In genomic region chr5:140162781-140163180, GRCh38 we compare ENCODE assay signal across 16 cellular contexts. TPM values are rescaled to one million over a fixed set of nuclear protein-coding genes. Genes with fewer than 3 reads are reported as not detected.
DNase-seq lines count a peak whose midpoint lies in the region; ATAC-seq and TF ChIP-seq lines count a peak whose summit lies in the region.
"Had no signal": no experiment of that assay in that cellular context is flagged by ENCODE, and none has a peak within 500 bp of the region (broad histone marks: within the 10 kb centered on the region; RNA-seq: fewer than 3 reads in every experiment).

No MANE protein-coding gene starts in this region.

- H3K27ac ChIP-seq in IMR-90 (ENCODE audit: insufficient read depth, low read length): no peak overlapping the region
- no peak overlapping the region for H3K27ac ChIP-seq in SJCRH30

- H4K8ac ChIP-seq in IMR-90 (ENCODE audit: low read depth in 2 of 2, low read length in 2 of 2): no peak overlapping the region

- TF ChIP-seq POLR2A in IMR-90 (IDR thresholded peaks at IDR 0.05; ENCODE audit: low read depth, low read length): no peak

- TF ChIP-seq CTCF in IMR-90 (conservative IDR thresholded peaks at IDR 0.05; ENCODE audit: low read depth, low read length): no peak
- TF ChIP-seq CTCF in chondrocyte (IDR thresholded peaks at IDR 0.05): no peak

- no peak overlapping the region for H4K91ac ChIP-seq in IMR-90 (ENCODE audit: insufficient read depth, low read depth, low read length)

- no TSS peak for BruUV-seq in IMR-90 (replicated peaks; lab: Mats Ljungman, UMichigan)

- no peak overlapping the region for H2BK20ac ChIP-seq in IMR-90 (ENCODE audit: low read depth, low read length)

- dilution Hi-C loops in IMR-90 (cut with HindIII; ENCODE audit: low sequenced_read_pairs, unreplicated experiment): no loop called here

- H3K4me1 Mint-ChIP-seq in chondrocyte (ENCODE audit: low read depth): no peaks in the 10 kb centered on the region
- no peaks in the 10 kb centered on the region for H3K4me1 Mint-ChIP-seq in activated CD4-positive, alpha-beta T cell treated with anti-CD3 and anti-CD28 coated beads, Interleukin-2, amount 10 ng/mL, durations not matched to agents 7 days and 5 days
- H3K4me1 Mint-ChIP-seq: CD4-positive, alpha-beta memory T cell had no signal

- H3K9me3 ChIP-seq in IMR-90 (ENCODE audit: control insufficient read depth, insufficient read depth, low read length) (no peaks in the 10 kb centered on the region), SJCRH30 (replicated peaks) (no peaks in the 10 kb centered on the region; the same call in 1 of the 2 replicates)
- H3K9me3 ChIP-seq: HAP-1 had no signal

- POLR2A ChIA-PET in IMR-90 (lab: Charles Lee; ENCODE audit: unreplicated experiment): no interaction called here
- POLR2A ChIA-PET in activated CD4-positive, alpha-beta T cell treated with anti-CD3 and anti-CD28 coated beads, Interleukin-2, amount 10 ng/mL, durations not matched to agents 7 days and 5 days (lab: Charles Lee): no interaction called here

- ATAC-seq in IMR-90 (ENCODE audit: low read depth): no peak

- DNase-seq in IMR-90: no peak
- no peak for DNase-seq in chondrocyte (ENCODE audit: low spot score)
- DNase-seq in mesenteric fat pad (ENCODE audit: low spot score): peak; percentile 65
- no peak for DNase-seq in SJCRH30
- DNase-seq in NCI-H1092 (lab: John Stamatoyannopoulos, UW): no peak
- DNase-seq in activated CD4-positive, alpha-beta T cell treated with anti-CD3 and anti-CD28 coated beads, Interleukin-2, amount 10 ng/mL, durations not matched to agents 7 days and 5 days: no peak
- DNase-seq: C1 segment of cervical spinal cord; Calu3; CD4-positive, alpha-beta memory T cell; COR-L47; DMS53; DMS79 treated with DMSO at 0.1 percent for 48 hours; GF-D8; GOT3; HFFc6 had no signal

- H2AFZ ChIP-seq in IMR-90 (replicated peaks; ENCODE audit: low read length, poor library complexity): no peak overlapping the region

- H3K27me3 ChIP-seq in IMR-90 (ENCODE audit: control insufficient read depth, insufficient read depth, low read length) (no peaks in the 10 kb centered on the region), SJCRH30 (peaks cover 6% of the 10 kb centered on the region; the same call in 1 of the 2 replicates)

- no peak overlapping the region for H2BK15ac ChIP-seq in IMR-90 (ENCODE audit: low read depth, low read length)

- H3K9ac ChIP-seq in IMR-90 (ENCODE audit: low read depth, low read length): no peak overlapping the region

- peak overlapping the region; percentile 77 for H2AK9ac ChIP-seq in IMR-90 (replicated peaks; ENCODE audit: low read depth, low read length, poor library complexity)

- H3K27me3 Mint-ChIP-seq in chondrocyte (ENCODE audit: low read depth): peaks cover 2% of the 10 kb centered on the region
- H3K27me3 Mint-ChIP-seq in activated CD4-positive, alpha-beta T cell treated with anti-CD3 and anti-CD28 coated beads, Interleukin-2, amount 10 ng/mL, durations not matched to agents 7 days and 5 days: peaks cover 3% of the 10 kb centered on the region
- H3K27me3 Mint-ChIP-seq: CD4-positive, alpha-beta memory T cell had no signal

- WGBS in IMR-90 (ENCODE audit: extremely low coverage in 2 of 2, insufficient read length in 1 of 2), 2 experiments: 67% methylated on average over 3 of the region's 5 CpGs; no CpG with 5 or more reads in 1 of the 2 experiments

- CTCF ChIA-PET in IMR-90 (lab: Yijun Ruan, JAX): no interaction called here
- CTCF ChIA-PET in activated CD4-positive, alpha-beta T cell treated with anti-CD3 and anti-CD28 coated beads, Interleukin-2, amount 10 ng/mL, durations not matched to agents 7 days and 5 days (lab: Charles Lee): interaction anchor here (0.7 to 0.9 kb wide), 2 partner anchors 8 to 86 kb away, joined by 3 read pairs; no protein-coding TSS in a partner anchor

- no peak overlapping the region for H3K23ac ChIP-seq in IMR-90 (ENCODE audit: low read depth, low read length)

- H4K5ac ChIP-seq in IMR-90 (ENCODE audit: low read depth, low read length): no peak overlapping the region

- no peak overlapping the region for H2AK5ac ChIP-seq in IMR-90 (ENCODE audit: low read depth, low read length)

- H3K36me3 ChIP-seq in IMR-90 (ENCODE audit: control insufficient read depth, insufficient read depth, low read length) (no peaks in the 10 kb centered on the region), SJCRH30 (no peaks in the 10 kb centered on the region)
- H3K36me3 ChIP-seq: HAP-1 had no signal

- H2BK120ac ChIP-seq in IMR-90 (ENCODE audit: low read depth, low read length): no peak overlapping the region

- H3K4me3 Mint-ChIP-seq in chondrocyte (ENCODE audit: unreplicated experiment): no peak overlapping the region
- no peak overlapping the region for H3K4me3 Mint-ChIP-seq in activated CD4-positive, alpha-beta T cell treated with anti-CD3 and anti-CD28 coated beads, Interleukin-2, amount 10 ng/mL, durations not matched to agents 7 days and 5 days
- H3K4me3 Mint-ChIP-seq: HFFc6 had no signal

- intact Hi-C loops in IMR-90 (cut with micrococcal nuclease): no loop called here

- H3K4me1 ChIP-seq in IMR-90 (ENCODE audit: control insufficient read depth, insufficient read depth, low read length) (no peaks in the 10 kb centered on the region), SJCRH30 (no peaks in the 10 kb centered on the region)
- H3K4me1 ChIP-seq: HAP-1 had no signal

- H3K9me1 ChIP-seq in IMR-90 (ENCODE audit: insufficient read depth, low read length): no peaks in the 10 kb centered on the region

- peaks cover 2% of the 10 kb centered on the region for H3K36me3 Mint-ChIP-seq in chondrocyte (ENCODE audit: low read depth)
- H3K36me3 Mint-ChIP-seq in activated CD4-positive, alpha-beta T cell treated with anti-CD3 and anti-CD28 coated beads, Interleukin-2, amount 10 ng/mL, durations not matched to agents 7 days and 5 days (ENCODE audit: low read depth): no peaks in the 10 kb centered on the region

- in situ Hi-C loops in IMR-90 (cut with MboI; ENCODE audit: low sequenced_read_pairs): loop anchor here (10.0 kb wide), 1 partner anchor 378 kb away; no protein-coding TSS in a partner anchor

- H3K56ac ChIP-seq in IMR-90 (ENCODE audit: extremely low read depth, insufficient read depth, low read length): no peak overlapping the region

- TF ChIP-seq RAD21 in IMR-90 (IDR thresholded peaks at IDR 0.05; ENCODE audit: low read length): no peak

- H3K4me3 ChIP-seq in IMR-90 (ENCODE audit: insufficient read depth, low read depth, low read length): no peak overlapping the region
- no peak overlapping the region for H3K4me3 ChIP-seq in SJCRH30
- H3K4me3 ChIP-seq: HAP-1 had no signal

- H3K27ac Mint-ChIP-seq in chondrocyte (ENCODE audit: unreplicated experiment): peak overlapping the region; percentile 53
- H3K27ac Mint-ChIP-seq in activated CD4-positive, alpha-beta T cell treated with anti-CD3 and anti-CD28 coated beads, Interleukin-2, amount 10 ng/mL, durations not matched to agents 7 days and 5 days: no peak overlapping the region
- H3K27ac Mint-ChIP-seq: HFFc6 had no signal

- H4K20me1 ChIP-seq in IMR-90 (ENCODE audit: insufficient read depth, low read length): no peaks in the 10 kb centered on the region; the same call in 1 of the 2 replicates

- no peak overlapping the region for H2BK5ac ChIP-seq in IMR-90 (ENCODE audit: low read depth, low read length, poor library complexity, severe bottlenecking)

- H3K18ac ChIP-seq in IMR-90 (ENCODE audit: low read depth, low read length): no peak overlapping the region

- H3K4ac ChIP-seq in IMR-90 (ENCODE audit: low read depth, low read length): no peak overlapping the region

- no peaks in the 10 kb centered on the region for H3K79me1 ChIP-seq in IMR-90 (ENCODE audit: low read depth in 1 of 2, low read length in 2 of 2)

- no peak overlapping the region for H3K4me2 ChIP-seq in IMR-90 (ENCODE audit: low read depth, low read length)

- H3K14ac ChIP-seq in IMR-90 (replicated peaks; ENCODE audit: low read depth, low read length): no peak overlapping the region

- no peaks in the 10 kb centered on the region for H3K9me3 Mint-ChIP-seq in chondrocyte (ENCODE audit: low read depth)
- H3K9me3 Mint-ChIP-seq in activated CD4-positive, alpha-beta T cell treated with anti-CD3 and anti-CD28 coated beads, Interleukin-2, amount 10 ng/mL, durations not matched to agents 7 days and 5 days: no peaks in the 10 kb centered on the region
- H3K9me3 Mint-ChIP-seq: CD4-positive, alpha-beta memory T cell; HFFc6 had no signal

TF ChIP-seq in IMR-90, 13 proteins besides CTCF, POLR2A, EP300 and RAD21 (continues in another document):
- TF ChIP-seq SMC3 (IDR thresholded peaks at IDR 0.05; ENCODE audit: low read depth, low read length) (no peak), CEBPB (IDR thresholded peaks at IDR 0.05; ENCODE audit: low read depth, low read length) (no peak), MAZ (IDR thresholded peaks at IDR 0.05; ENCODE audit: borderline replicate concordance, low read depth, low read length) (no peak), BHLHE40 (IDR thresholded peaks at IDR 0.05; ENCODE audit: low read depth, low read length) (no peak)

RNA-seq across cellular contexts. Expression of gene CYSTM1, which starts 12.2 kb away (rescaled TPM):
- 6.7 and 7.3 TPM in 2 replicates for total RNA-seq in IMR-90 (2012; rRNA removed)
- 15.0 and 16.3 TPM in 2 replicates for polyA plus RNA-seq in IMR-90 (2012; rRNA removed)
- 19.3 and 25.4 TPM in 2 replicates for polyA plus RNA-seq in IMR-90 (2012; cell fraction: cytosol; rRNA removed)
- polyA plus RNA-seq in IMR-90 (2012; cell fraction: nucleus; rRNA removed; ENCODE audit: low replicate concordance): 3.4 and 8.3 TPM in 2 replicates
- 11.4 to 24.9 TPM (median 23.3 TPM) in 3 replicates for total RNA-seq in chondrocyte
- total RNA-seq in mesenteric fat pad: 104 TPM
- 9.4 and 10.5 TPM in 2 replicates for total RNA-seq in SJCRH30 (2014; rRNA removed; shearing (Covaris generic))
- total RNA-seq in activated CD4-positive, alpha-beta T cell treated with anti-CD3 and anti-CD28 coated beads, Interleukin-2, amount 10 ng/mL, durations not matched to agents 7 days and 5 days: 10 to 100 TPM in 1 of 2 experiments, 1 to 10 TPM in 1; 8.6 to 10.3 TPM

RNA-seq across cellular contexts. Expression of gene IGIP, which starts 37.0 kb away (rescaled TPM):
- 5.0 and 6.7 TPM in 2 replicates for total RNA-seq in IMR-90 (2012; rRNA removed)
- 0.83 and 1.2 TPM in 2 replicates for polyA plus RNA-seq in IMR-90 (2012; rRNA removed)
- polyA plus RNA-seq in IMR-90 (2012; cell fraction: cytosol; rRNA removed): 0.16 and 0.32 TPM in 2 replicates
- polyA plus RNA-seq in IMR-90 (2012; cell fraction: nucleus; rRNA removed; ENCODE audit: low replicate concordance): 0.65 and 4.4 TPM in 2 replicates
- total RNA-seq in chondrocyte: 5.9 to 7.5 TPM (median 6.9 TPM) in 3 replicates
- total RNA-seq in mesenteric fat pad: 13.3 TPM
- total RNA-seq in SJCRH30 (2014; rRNA removed; shearing (Covaris generic)): 1.5 and 1.6 TPM in 2 replicates
- 1 to 10 TPM; 5.1 to 5.3 TPM for total RNA-seq in activated CD4-positive, alpha-beta T cell treated with anti-CD3 and anti-CD28 coated beads, Interleukin-2, amount 10 ng/mL, durations not matched to agents 7 days and 5 days

RNA-seq across cellular contexts. Expression of gene PURA, which starts 48.9 kb away (rescaled TPM):
- 5.6 and 13.9 TPM in 2 replicates for total RNA-seq in IMR-90 (2012; rRNA removed)
- polyA plus RNA-seq in IMR-90 (2012; rRNA removed): 3.8 TPM in 2 replicates
- 2.7 and 5.0 TPM in 2 replicates for polyA plus RNA-seq in IMR-90 (2012; cell fraction: cytosol; rRNA removed)
- polyA plus RNA-seq in IMR-90 (2012; cell fraction: nucleus; rRNA removed; ENCODE audit: low replicate concordance): 3.0 and 3.1 TPM in 2 replicates
- total RNA-seq in chondrocyte: 13.3 to 18.1 TPM (median 16.7 TPM) in 3 replicates
- 23.5 TPM for total RNA-seq in mesenteric fat pad
- 8.3 and 10.0 TPM in 2 replicates for total RNA-seq in SJCRH30 (2014; rRNA removed; shearing (Covaris generic))
- 10 to 100 TPM; 15.5 to 15.7 TPM for total RNA-seq in activated CD4-positive, alpha-beta T cell treated with anti-CD3 and anti-CD28 coated beads, Interleukin-2, amount 10 ng/mL, durations not matched to agents 7 days and 5 days
